Comparison of ENCODE assay signal across 25 cellular contexts in the genomic region with DNA sequence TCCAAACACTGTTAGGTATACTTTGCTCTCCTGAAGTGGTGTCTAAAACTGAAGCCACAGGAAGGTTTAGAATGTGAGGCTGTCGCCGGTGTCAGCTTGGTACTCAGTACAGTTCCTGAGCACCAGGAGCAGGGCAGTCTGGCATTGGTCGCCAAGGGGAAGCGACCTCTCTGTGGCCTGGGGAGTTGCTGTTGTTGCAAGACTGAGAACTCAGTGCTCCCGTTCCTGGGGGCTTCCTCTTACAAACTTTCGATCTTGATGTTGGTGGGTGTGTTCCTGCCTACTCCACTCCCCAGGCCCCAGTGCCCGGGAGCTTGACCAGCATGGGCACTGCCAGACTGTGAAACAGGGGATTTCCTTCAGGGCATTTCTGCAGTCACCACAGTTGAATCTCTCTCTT. TPM values are rescaled to one million over a fixed set of nuclear protein-coding genes. Genes with fewer than 3 reads are reported as not detected.
A peak's percentile ranks its signal among the peaks of the same experiment; 100 is the strongest.
DNase-seq lines count a peak whose midpoint lies in the region; ATAC-seq, FAIRE-seq and TF ChIP-seq lines count a peak whose summit lies in the region.
"Had no signal": no experiment of that assay in that cellular context is flagged by ENCODE, and none has a peak within 500 bp of the region (broad histone marks: within the 10 kb centered on the region; RNA-seq: fewer than 3 reads in every experiment).

No MANE protein-coding gene starts in this region.

- H3K27me3 ChIP-seq in right lobe of liver (no peaks in the 10 kb centered on the region), HepG2 (ENCODE audit: control insufficient read depth in 1 of 2, insufficient read depth in 2 of 2, low read length in 2 of 2) (no peaks in the 10 kb centered on the region; a peak in 1 of 5 replicates), H1 (replicated peaks in 1 of 4; ENCODE audit: control insufficient read depth in 3 of 4, extremely low read depth in 1 of 4, insufficient read depth in 3 of 4, low read length in 3 of 4) (no peaks in the 10 kb centered on the region), stomach (no peaks in the 10 kb centered on the region)
- H3K27me3 ChIP-seq: thyroid gland had no signal

- H2AFZ ChIP-seq in HepG2 (ENCODE audit: low read length) (no peak overlapping the region), H1 (ENCODE audit: low read length) (0 out of 2 replicates have a peak overlapping the region, but pooled peaks have one; percentile 3)

- H3K9me3 ChIP-seq in right lobe of liver: no peaks in the 10 kb centered on the region
- no peaks in the 10 kb centered on the region for H3K9me3 ChIP-seq in HepG2 (ENCODE audit: low read length)
- no peaks in the 10 kb centered on the region for H3K9me3 ChIP-seq in H1 (ENCODE audit: insufficient read depth in 2 of 2, low read depth in 1 of 2, low read length in 1 of 2)
- no peaks in the 10 kb centered on the region for H3K9me3 ChIP-seq in stomach
- H3K9me3 ChIP-seq: thyroid gland had no signal

- intact Hi-C loops in right lobe of liver (cut with DNase I) (no loop called here), HepG2 (cut with micrococcal nuclease; ENCODE audit: unreplicated experiment) (no loop called here), stomach (cut with DNase I; ENCODE audit: low total_unique reads) (no loop called here)

- no peaks in the 10 kb centered on the region for H3K9me3 Mint-ChIP-seq in memory B cell
- H3K9me3 Mint-ChIP-seq: activated CD4-positive, alpha-beta T cell treated with anti-CD3 and anti-CD28 coated beads, Interleukin-2, amount 10 ng/mL, durations not matched to agents 24 days and 14 days; CD4-positive, alpha-beta T cell had no signal

- peaks cover under 1% of the 10 kb centered on the region for H3K36me3 Mint-ChIP-seq in memory B cell

- no peak overlapping the region for H2BK20ac ChIP-seq in H1 (ENCODE audit: low read length)

- H2AK5ac ChIP-seq in H1 (ENCODE audit: low read depth, low read length): no peak overlapping the region

- CTCF ChIA-PET in HepG2 (lab: Yijun Ruan, JAX; ENCODE audit: low intra/inter-chr PET ratio, low total read pairs) (no interaction called here), H1 (lab: Charles Lee; ENCODE audit: partially characterized antibody) (interaction anchor here (0.6 to 3.5 kb wide), 9 partner anchors 10 to 431 kb away, joined by 3 to 19 read pairs (median 4); no protein-coding TSS in a partner anchor)

- no peak overlapping the region for H2BK15ac ChIP-seq in H1 (ENCODE audit: low read length)

- H3K18ac ChIP-seq in H1 (ENCODE audit: extremely low read depth, low read length): no peak overlapping the region

- no peak overlapping the region for H2BK120ac ChIP-seq in H1 (replicated peaks; ENCODE audit: low read depth, low read length)

- no peaks in the 10 kb centered on the region for H3K36me3 ChIP-seq in right lobe of liver
- H3K36me3 ChIP-seq in HepG2 (replicated peaks in 1 of 2; ENCODE audit: control insufficient read depth in 1 of 2, insufficient read depth in 2 of 2, low read length in 2 of 2): no peaks in the 10 kb centered on the region
- no peaks in the 10 kb centered on the region for H3K36me3 ChIP-seq in H1 (ENCODE audit: control insufficient read depth in 2 of 4, insufficient read depth in 4 of 4, low read length in 3 of 4)
- H3K36me3 ChIP-seq in stomach: no peaks in the 10 kb centered on the region
- H3K36me3 ChIP-seq: thyroid gland had no signal

- BruUV-seq in HepG2 (replicated peaks; lab: Mats Ljungman, UMichigan): no TSS peak

- no peak overlapping the region for H3K23ac ChIP-seq in H1 (ENCODE audit: insufficient read length)

- H3K79me1 ChIP-seq in H1 (ENCODE audit: low read depth, low read length): no peaks in the 10 kb centered on the region

- H2BK5ac ChIP-seq in H1 (ENCODE audit: low read depth, low read length): no peak overlapping the region

- H3K27ac Mint-ChIP-seq in memory B cell: peak overlapping the region; percentile 69
- H3K27ac Mint-ChIP-seq: activated CD4-positive, alpha-beta T cell treated with anti-CD3 and anti-CD28 coated beads, Interleukin-2, amount 10 ng/mL, durations not matched to agents 24 days and 14 days; CD4-positive, alpha-beta T cell had no signal

- no peak overlapping the region for H3K56ac ChIP-seq in H1 (replicated peaks; ENCODE audit: insufficient read length, low read depth, low read length)

- POLR2A ChIA-PET in HepG2 (lab: Yijun Ruan, JAX): no interaction called here
- POLR2A ChIA-PET in H1 (lab: Charles Lee; ENCODE audit: partially characterized antibody): interaction anchor here (0.9 kb wide), 1 partner anchor 98 kb away, joined by 3 read pairs; no protein-coding TSS in a partner anchor

- H4K8ac ChIP-seq in H1 (ENCODE audit: extremely low read depth, insufficient read depth, low read length): no peak overlapping the region; the same call in 1 of the 2 replicates

- TF ChIP-seq RAD21 in HepG2 (CRISPR knock-in tag; IDR thresholded peaks at IDR 0.05) (no peak), H1 (IDR thresholded peaks at IDR 0.05 in 1 of 2, conservative IDR thresholded peaks at IDR 0.05 in 1 of 2; ENCODE audit: low read depth in 2 of 2, low read length in 2 of 2) (no peak)

- no peaks in the 10 kb centered on the region for H4K20me1 ChIP-seq in HepG2 (ENCODE audit: insufficient read depth, low read length)
- H4K20me1 ChIP-seq in H1 (replicated peaks in 1 of 2; ENCODE audit: control insufficient read depth in 1 of 2, insufficient read depth in 2 of 2, low read length in 2 of 2): no peaks in the 10 kb centered on the region

- H3K14ac ChIP-seq in H1 (ENCODE audit: insufficient read length): no peak overlapping the region

- TF ChIP-seq CTCF in right lobe of liver (IDR thresholded peaks at IDR 0.05) (no peak), HepG2 (CRISPR knock-in tag; IDR thresholded peaks at IDR 0.05) (no peak), H1 (IDR thresholded peaks at IDR 0.05; ENCODE audit: control extremely low read depth in 1 of 3, insufficient read depth in 1 of 3, low read depth in 1 of 3, low read length in 3 of 3) (no peak), stomach (IDR thresholded peaks at IDR 0.05) (no peak)

- H3K4me3 ChIP-seq in right lobe of liver (no peak overlapping the region), HepG2 (replicated peaks in 1 of 3; ENCODE audit: insufficient read depth in 1 of 3, low read depth in 2 of 3, low read length in 3 of 3) (no peak overlapping the region), H1 (ENCODE audit: extremely low read depth in 1 of 4, insufficient read depth in 2 of 4, low read depth in 3 of 4, low read length in 4 of 4) (no peak overlapping the region), stomach (no peak overlapping the region)
- H3K4me3 ChIP-seq: SK-N-MC, smooth muscle cell, thyroid gland had no signal

- H3K27me3 Mint-ChIP-seq in memory B cell: no peaks in the 10 kb centered on the region

- peaks cover 0 to 4% (median 0%) of the 10 kb centered on the region in 4 donors for H3K4me1 ChIP-seq in right lobe of liver
- H3K4me1 ChIP-seq in HepG2 (ENCODE audit: insufficient read depth, low read length): no peaks in the 10 kb centered on the region
- no peaks in the 10 kb centered on the region; a peak in 1 of 7 replicates for H3K4me1 ChIP-seq in H1 (replicated peaks in 1 of 4; ENCODE audit: control insufficient read depth in 3 of 4, insufficient read depth in 4 of 4, low read length in 3 of 4)
- H3K4me1 ChIP-seq in stomach: peaks cover 14 to 60% (median 33%) of the 10 kb centered on the region in 4 donors
- H3K4me1 ChIP-seq: thyroid gland had no signal

- no peak overlapping the region for H3K9ac ChIP-seq in HepG2 (ENCODE audit: insufficient read depth, low read depth, low read length)
- no peak overlapping the region for H3K9ac ChIP-seq in H1 (replicated peaks in 1 of 4; ENCODE audit: extremely low read depth in 1 of 4, low read depth in 3 of 4, low read length in 3 of 4)

- TF ChIP-seq EP300 in HepG2 (IDR thresholded peaks at IDR 0.05; ENCODE audit: low read depth in 2 of 2, low read length in 2 of 2) (no peak), HepG2 (CRISPR knock-in tag; IDR thresholded peaks at IDR 0.05; ENCODE audit: borderline replicate concordance) (no peak), H1 (IDR thresholded peaks at IDR 0.05; ENCODE audit: borderline replicate concordance in 1 of 2, low read depth in 2 of 2, low read length in 2 of 2) (no peak), stomach (IDR thresholded peaks at IDR 0.05) (no peak)

- ATAC-seq in right lobe of liver (peak; percentile 44 to 58 (median 46)), HepG2 (no peak), memory B cell (ENCODE audit: low read depth) (no peak), HG03108 (IDR thresholded peaks at IDR 0.05; ENCODE audit: unreplicated experiment) (no peak)
- ATAC-seq: left colon, PC-3 had no signal

- H3K27ac ChIP-seq in right lobe of liver (no peak overlapping the region), HepG2 (ENCODE audit: extremely low read length, insufficient read depth, low read length) (no peak overlapping the region), H1 (ENCODE audit: low read depth, low read length) (no peak overlapping the region), stomach (no peak overlapping the region)
- H3K27ac ChIP-seq: SK-N-MC, thyroid gland had no signal

- WGBS in right lobe of liver (ENCODE audit: insufficient coverage, low coverage, low lambda C conversion rate, missing lambda C conversion rate): 92% methylated on average over 3 of the region's 7 CpGs
- WGBS in HepG2 (ENCODE audit: low lambda C conversion rate): 76% methylated on average over 3 of the region's 7 CpGs
- WGBS in H1 (ENCODE audit: extremely low coverage in 1 of 2, insufficient coverage in 1 of 2, insufficient read length in 1 of 2, insufficient replicate concordance in 2 of 2, low coverage in 1 of 2, low lambda C conversion rate in 2 of 2, missing lambda C conversion rate in 1 of 2), 2 experiments: 84% methylated on average over 7 of the region's 7 CpGs; no CpG with 5 or more reads in 1 of the 2 experiments
- WGBS in stomach, 5 donors: 78 to 97% (median 82%) methylated on average over 7 of the region's 7 CpGs

- no peak overlapping the region for H2BK12ac ChIP-seq in H1 (ENCODE audit: low read depth, low read length)

- peaks cover 49% of the 10 kb centered on the region for H3K4me1 Mint-ChIP-seq in memory B cell
- H3K4me1 Mint-ChIP-seq: activated CD4-positive, alpha-beta T cell treated with anti-CD3 and anti-CD28 coated beads, Interleukin-2, amount 10 ng/mL, durations not matched to agents 24 days and 14 days had no signal

- no peak overlapping the region for H3K4me3 Mint-ChIP-seq in memory B cell
- H3K4me3 Mint-ChIP-seq: activated CD4-positive, alpha-beta T cell treated with anti-CD3 and anti-CD28 coated beads, Interleukin-2, amount 10 ng/mL, durations not matched to agents 24 days and 14 days; CD4-positive, alpha-beta T cell had no signal

- DNase-seq in right lobe of liver (peak in 2 of 3 donors; percentile 27 to 62), HepG2 (ENCODE audit: low spot score) (no peak), H1 (ENCODE audit: low read depth in 1 of 2, low spot score in 2 of 2) (no peak), memory B cell (ENCODE audit: low spot score in 2 of 2) (no peak), stomach (no peak), DMS114 treated with DMSO at 0.1 percent for 48 hours (lab: John Stamatoyannopoulos, UW; ENCODE audit: unreplicated experiment) (no peak), SW 1271 (lab: John Stamatoyannopoulos, UW) (no peak)
- DNase-seq: 8988T; activated CD4-positive, alpha-beta T cell treated with anti-CD3 and anti-CD28 coated beads, Interleukin-2, amount 10 ng/mL, durations not matched to agents 24 days and 14 days; activated naive CD4-positive, alpha-beta T cell treated with Interleukin-2 at 50 U/mL for 16 hours; CD4-positive, alpha-beta T cell; DND-41; IMR-90; MM.1S; NCI-H2029 treated with DMSO at 0.1 percent for 48 hours; NCI-H524 treated with DMSO at 0.1 percent for 48 hours; PC-3; thyroid gland had no signal

- in situ Hi-C loops in HepG2 (cut with HindIII; ENCODE audit: extremely low pct_ligation_motif_present, low pct_unique_long_range_greater_than_20kb): no loop called here

- H4K5ac ChIP-seq in H1 (ENCODE audit: insufficient read length, low read depth, low read length): no peak overlapping the region

- H4K91ac ChIP-seq in H1 (replicated peaks; ENCODE audit: insufficient read length, low read length): no peak overlapping the region

- FAIRE-seq in HepG2 (lab: Jason Lieb, UNC) (no peak), H1 (lab: Jason Lieb, UNC) (no peak)
- FAIRE-seq: astrocyte, GM19239, TTC549 had no signal

- H3K79me2 ChIP-seq in HepG2 (ENCODE audit: insufficient read depth, low read length) (no peaks in the 10 kb centered on the region), H1 (ENCODE audit: control insufficient read depth in 1 of 2, insufficient read depth in 2 of 2, low read length in 2 of 2) (no peaks in the 10 kb centered on the region)

- TF ChIP-seq POLR2A in right lobe of liver (IDR thresholded peaks at IDR 0.05): no peak
- TF ChIP-seq POLR2A in HepG2 (IDR thresholded peaks at IDR 0.05; ENCODE audit: insufficient read depth in 1 of 2, low read depth in 2 of 2, low read length in 2 of 2): no peak
- no peak for TF ChIP-seq POLR2A in H1 (IDR thresholded peaks at IDR 0.05; ENCODE audit: control extremely low read depth in 1 of 2, low read depth in 2 of 2, low read length in 2 of 2)
- no peak for TF ChIP-seq POLR2A in stomach (IDR thresholded peaks at IDR 0.05)

- H3K4ac ChIP-seq in H1 (replicated peaks; ENCODE audit: insufficient read length, low read depth, low read length): no peak overlapping the region

- H3K4me2 ChIP-seq in HepG2 (ENCODE audit: low read depth, low read length): no peak overlapping the region
- no peak overlapping the region for H3K4me2 ChIP-seq in H1 (ENCODE audit: insufficient read depth in 1 of 2, low read depth in 2 of 2, low read length in 2 of 2)
- H3K4me2 ChIP-seq: smooth muscle cell had no signal

- no peaks in the 10 kb centered on the region; the same call in 1 of the 2 replicates for H3K23me2 ChIP-seq in H1 (ENCODE audit: low read depth, low read length)

RNA-seq across cellular contexts. Expression of a gene that starts 52.4 kb away (rescaled TPM):
- total RNA-seq in right lobe of liver (1 to 10 TPM; 2.3 to 7.5 (median 3.9) TPM), HepG2 (2016; rRNA removed; fragmentation: Illumina TruSeq; extraction: Trizol) (0.73 and 1.1 TPM in 2 replicates), stomach (10 to 100 TPM in 3 of 5 donors, 1 to 10 TPM in 2; 4.1 to 59.7 (median 17.1) TPM)
- 0.30 and 0.35 TPM in 2 replicates for total RNA-seq in HepG2 (2016; cell fraction: cytosol; rRNA removed; fragmentation: Illumina TruSeq; extraction: Trizol; ENCODE audit: low read depth)
- total RNA-seq in HepG2 (2016; cell fraction: insoluble cytoplasmic fraction; rRNA removed; fragmentation: Illumina TruSeq; extraction: Trizol): 0.76 and 0.92 TPM in 2 replicates
- 0.41 and 0.49 TPM in 2 replicates for total RNA-seq in HepG2 (2016; cell fraction: membrane; rRNA removed; fragmentation: Illumina TruSeq; extraction: Trizol)
- total RNA-seq in HepG2 (2016; cell fraction: nucleus; rRNA removed; fragmentation: Illumina TruSeq; extraction: Trizol): 1.4 and 2.4 TPM in 2 replicates
- polyA plus RNA-seq in HepG2 (2011; rRNA removed) (0.13 and 0.24 TPM in 2 replicates), H1 (2011; rRNA removed) (1.7 and 2.5 TPM in 2 replicates), stomach (1 to 10 TPM; 1.2 to 2.4 (median 1.7) TPM)
- polyA plus RNA-seq in HepG2 (2011; cell fraction: cytosol; rRNA removed): 0.11 and 0.12 TPM in 2 replicates
- 1.3 and 1.4 TPM in 2 replicates for polyA plus RNA-seq in HepG2 (2011; cell fraction: nucleus; rRNA removed)
- 0.12 and 0.28 TPM in 2 replicates for polyA plus RNA-seq in HepG2 (2012)
- 0.07 and 0.09 TPM in 2 replicates for polyA plus RNA-seq in HepG2 (2016; cell fraction: cytosol; fragmentation: Illumina TruSeq; extraction: Trizol; ENCODE audit: low read depth)
- polyA plus RNA-seq in HepG2 (2016; cell fraction: insoluble cytoplasmic fraction; fragmentation: Illumina TruSeq; extraction: Trizol; ENCODE audit: low read depth): 0.50 and 0.53 TPM in 2 replicates
- 0.06 and 0.14 TPM in 2 replicates for polyA plus RNA-seq in HepG2 (2016; cell fraction: membrane; fragmentation: Illumina TruSeq; extraction: Trizol; ENCODE audit: low read depth)
- 1.8 and 2.1 TPM in 2 replicates for polyA plus RNA-seq in HepG2 (2016; cell fraction: nucleus; fragmentation: Illumina TruSeq; extraction: Trizol; ENCODE audit: insufficient read depth, low read depth)
- 0.78 and 4.8 TPM in 2 replicates for polyA minus RNA-seq in HepG2 (2011; rRNA and poly(A)+ RNA removed; ENCODE audit: low replicate concordance)
- 0.35 and 0.40 TPM in 2 replicates for polyA minus RNA-seq in HepG2 (2011; cell fraction: cytosol; rRNA and poly(A)+ RNA removed)
- 0.90 and 1.1 TPM in 2 replicates for polyA minus RNA-seq in HepG2 (2011; cell fraction: nucleus; rRNA and poly(A)+ RNA removed)
- total RNA-seq in H1 (2021; fragmentation: NEBNext Ultra II Directional; extraction: Animal tissue kit (Norgen Biotek cat#: 25700)): 11.4 and 11.5 TPM in 2 replicates
- polyA plus RNA-seq in H1 (2011; cell fraction: cytosol; rRNA removed): 1.8 TPM
- polyA plus RNA-seq in H1 (2011; cell fraction: nucleus; rRNA removed): 6.4 TPM
- 3.8 to 5.2 TPM (median 4.8 TPM) in 4 replicates for polyA plus RNA-seq in H1 (2012, experiment 1 of 2)
- 1.3 TPM for polyA plus RNA-seq in H1 (2012, experiment 2 of 2)
- 6.2 TPM for polyA plus RNA-seq in H1 (2013, experiment 1 of 2)
- polyA plus RNA-seq in H1 (2013, experiment 2 of 2): 3.9 TPM
- polyA minus RNA-seq in H1 (2011; rRNA and poly(A)+ RNA removed): 6.3 and 7.6 TPM in 2 replicates
- 5.9 TPM for polyA minus RNA-seq in H1 (2011; cell fraction: cytosol; rRNA and poly(A)+ RNA removed)
- polyA minus RNA-seq in H1 (2011; cell fraction: nucleus; rRNA and poly(A)+ RNA removed): 10.0 TPM

Comparison
In these comparisons a context has a peak if more than half of its experiments do, and no peak if none do; other contexts are left out.
1. ATAC-seq: peak in right lobe of liver (4 of 4); none in HepG2 (single experiment), memory B cell (single experiment) and HG03108 (single experiment).
2. DNase-seq: peak in right lobe of liver (2 of 3); none in HepG2 (single experiment), H1 (0 of 2), memory B cell (0 of 2), stomach (single experiment), DMS114 treated with DMSO at 0.1 percent for 48 hours (single experiment) and SW 1271 (0 of 2).